Comparison of ENCODE assay signal across 3 cellular contexts in the genomic region with DNA sequence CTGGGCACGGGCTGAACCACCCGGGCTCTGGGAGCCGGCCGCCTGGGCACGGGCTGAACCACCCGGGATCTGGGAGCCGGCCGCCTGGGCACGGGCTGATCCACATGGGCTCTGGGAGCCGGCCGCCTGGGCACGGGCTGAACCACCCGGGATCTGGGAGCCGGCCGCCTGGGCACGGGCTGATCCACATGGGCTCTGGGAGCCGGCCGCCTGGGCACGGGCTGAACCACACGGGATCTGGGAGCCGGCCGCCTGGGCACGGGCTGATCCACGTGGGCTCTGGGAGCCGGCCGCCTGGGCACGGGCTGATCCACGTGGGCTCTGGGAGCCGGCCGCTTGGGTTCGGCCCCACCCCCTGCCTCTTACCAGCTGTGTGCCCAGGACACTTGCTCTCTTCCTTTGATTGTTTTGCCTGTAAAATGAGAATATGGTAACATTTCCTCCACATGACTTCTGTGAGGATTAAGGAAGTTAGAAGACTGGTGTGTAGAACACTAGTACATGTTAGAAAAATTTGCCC. TPM values are rescaled to one million over a fixed set of nuclear protein-coding genes. Genes with fewer than 3 reads are reported as not detected.
"Had no signal": no experiment of that assay in that cellular context is flagged by ENCODE, and none has a peak within 500 bp of the region (broad histone marks: within the 10 kb centered on the region; RNA-seq: fewer than 3 reads in every experiment).

No MANE protein-coding gene starts in this region.

RNA-seq across cellular contexts. Expression of a gene that starts 48.7 kb away (rescaled TPM):
- total RNA-seq: activated CD8-positive, alpha-beta T cell treated with anti-CD3 and anti-CD28 coated beads, Interleukin-2, amount 10 ng/mL, durations not matched to agents 7 days and 5 days; activated naive CD8-positive, alpha-beta T cell treated with anti-CD3 and anti-CD28 coated beads, Interleukin-2, amount 10 ng/mL, durations not matched to agents 7 days and 5 days; bronchial epithelial cell had no signal
